Comparison of ENCODE assay signal across 8 cellular contexts in genomic region chr1:16386454-16387113, GRCh38. TPM values are rescaled to one million over a fixed set of nuclear protein-coding genes. Genes with fewer than 3 reads are reported as not detected.
DNase-seq lines count a peak whose midpoint lies in the region; ATAC-seq, FAIRE-seq and TF ChIP-seq lines count a peak whose summit lies in the region.

No MANE protein-coding gene starts in this region.

- no peak for TF ChIP-seq CTCF in C4-2B (conservative IDR thresholded peaks at IDR 0.05)
- TF ChIP-seq CTCF in mesothelial cell of epicardium (IDR thresholded peaks at IDR 0.05; ENCODE audit: unreplicated experiment) = no peak
- TF ChIP-seq CTCF in D721Med (IDR thresholded peaks at IDR 0.05; ENCODE audit: insufficient read depth, missing control alignments) = no peak

- no peaks in the 10 kb centered on the region for H3K9me3 Mint-ChIP-seq in central memory CD8-positive, alpha-beta T cell
- no peaks in the 10 kb centered on the region for H3K9me3 Mint-ChIP-seq in mesothelial cell of epicardium

- H3K4me3 ChIP-seq in MG63 (peak overlapping the region; percentile 25; the same call in 1 of the 2 replicates), aorta (ENCODE audit: low read length in 2 of 2) (no peak overlapping the region)

- H3K9me3 ChIP-seq in MG63 = no peaks in the 10 kb centered on the region
- no peaks in the 10 kb centered on the region for H3K9me3 ChIP-seq in aorta (ENCODE audit: control insufficient read depth, low read length)

- no peaks in the 10 kb centered on the region for H3K27me3 ChIP-seq in MG63
- H3K27me3 ChIP-seq in aorta (ENCODE audit: control insufficient read depth in 1 of 2, insufficient read depth in 2 of 2, low read length in 1 of 2) = no peaks in the 10 kb centered on the region

- H3K27ac Mint-ChIP-seq in central memory CD8-positive, alpha-beta T cell (ENCODE audit: low read depth) = peak overlapping the region; percentile 77
- peak overlapping the region; percentile 70 for H3K27ac Mint-ChIP-seq in mesothelial cell of epicardium

- peak overlapping the region; percentile 76 for H3K4me3 Mint-ChIP-seq in central memory CD8-positive, alpha-beta T cell
- no peak overlapping the region for H3K4me3 Mint-ChIP-seq in mesothelial cell of epicardium

- H3K4me1 Mint-ChIP-seq in central memory CD8-positive, alpha-beta T cell = peaks cover 71% of the 10 kb centered on the region
- H3K4me1 Mint-ChIP-seq in mesothelial cell of epicardium = peaks cover 21% of the 10 kb centered on the region

- peak; percentile 69 for ATAC-seq in central memory CD8-positive, alpha-beta T cell (replicated peaks; ENCODE audit: extremely low read depth, poor library complexity, severe bottlenecking)
- ATAC-seq in aorta (ENCODE audit: low FRiP score) = peak; percentile 61
- ATAC-seq in HG02571 (IDR thresholded peaks at IDR 0.05; ENCODE audit: unreplicated experiment) = no peak

- peaks cover 10% of the 10 kb centered on the region for H3K36me3 Mint-ChIP-seq in central memory CD8-positive, alpha-beta T cell (ENCODE audit: insufficient read depth)
- peaks cover 5% of the 10 kb centered on the region for H3K36me3 Mint-ChIP-seq in mesothelial cell of epicardium

- no peaks in the 10 kb centered on the region for H3K27me3 Mint-ChIP-seq in central memory CD8-positive, alpha-beta T cell
- H3K27me3 Mint-ChIP-seq in mesothelial cell of epicardium (ENCODE audit: low read depth) = no peaks in the 10 kb centered on the region

- intact Hi-C loops in aorta (cut with DNase I) = no loop called here

- FAIRE-seq in D721Med (lab: Jason Lieb, UNC) = no peak

- 7 to 12% methylated on average over 5 of the region's 5 CpGs for WGBS in aorta, 2 donors

- H3K36me3 ChIP-seq in MG63 = peaks cover 7% of the 10 kb centered on the region
- no peaks in the 10 kb centered on the region for H3K36me3 ChIP-seq in aorta (ENCODE audit: control insufficient read depth in 1 of 2, insufficient read depth in 2 of 2, low read length in 1 of 2)

- H3K27ac ChIP-seq in C4-2B (peak overlapping the region; percentile 52), aorta (ENCODE audit: low read depth in 1 of 2, low read length in 2 of 2) (peak overlapping the region; percentile 18 to 97)

- DNase-seq in MG63 (peak; percentile 91), mesothelial cell of epicardium (ENCODE audit: low spot score in 2 of 2, unreplicated experiment in 2 of 2) (no peak), aorta (no peak), activated gamma-delta T cell (lab: John Stamatoyannopoulos, UW) (no peak), D721Med (ENCODE audit: insufficient read length, low spot score) (no peak)
- no peak for DNase-seq in central memory CD8-positive, alpha-beta T cell (ENCODE audit: low spot score in 2 of 2)

- peaks cover 10 to 16% of the 10 kb centered on the region in 2 donors for H3K4me1 ChIP-seq in aorta (ENCODE audit: control insufficient read depth in 1 of 2, insufficient read depth in 2 of 2, low read length in 2 of 2)

RNA-seq across cellular contexts. Expression of gene SZRD1, which starts 19.5 kb away (rescaled TPM):
- 81.1 and 101 TPM in 2 replicates for total RNA-seq in MG63 (2014; rRNA removed; shearing (Covaris generic); ENCODE audit: low replicate concordance)
- total RNA-seq in mesothelial cell of epicardium (116 to 121 TPM (median 119 TPM) in 3 replicates), aorta (100 to 1,000 TPM; 128 to 172 TPM)
- 100 to 1,000 TPM in 1 of 2 donors, 10 to 100 TPM in 1; 87.9 to 109 TPM for polyA plus RNA-seq in aorta

RNA-seq across cellular contexts. Expression of gene FBXO42, which starts 34.3 kb away (rescaled TPM):
- total RNA-seq in MG63 (2014; rRNA removed; shearing (Covaris generic); ENCODE audit: low replicate concordance) = 14.1 and 19.2 TPM in 2 replicates
- 24.4 to 28.8 TPM (median 25.5 TPM) in 3 replicates for total RNA-seq in mesothelial cell of epicardium
- total RNA-seq in aorta = 10 to 100 TPM; 32.5 to 33.3 TPM
- polyA plus RNA-seq in aorta = 10 to 100 TPM in 1 of 2 donors, 1 to 10 TPM in 1; 9.4 to 33.2 TPM

RNA-seq across cellular contexts. Expression of gene SPATA21, which starts 50.6 kb away (rescaled TPM):
- not detected in 2 replicates for total RNA-seq in MG63 (2014; rRNA removed; shearing (Covaris generic); ENCODE audit: low replicate concordance)
- 0.16 to 0.20 TPM in 2 of 3 replicates, not detected in the other for total RNA-seq in mesothelial cell of epicardium
- total RNA-seq in aorta = not detected
- under 1 TPM; 0.33 to 0.38 TPM for polyA plus RNA-seq in aorta

RNA-seq across cellular contexts. Expression of gene NECAP2, which starts 53.9 kb away (rescaled TPM):
- 42.4 and 86.0 TPM in 2 replicates for total RNA-seq in MG63 (2014; rRNA removed; shearing (Covaris generic); ENCODE audit: low replicate concordance)
- total RNA-seq in mesothelial cell of epicardium (43.7 to 46.7 TPM (median 44.1 TPM) in 3 replicates), aorta (10 to 100 TPM; 38.1 to 60.4 TPM)
- 10 to 100 TPM; 37.5 to 38.1 TPM for polyA plus RNA-seq in aorta
